17 cellular contexts compared by ENCODE assay signal in genomic region chrX:11474576-11474975, GRCh38.
"Had no signal": no experiment of that assay in that cellular context is flagged by ENCODE, and none has a peak within 500 bp of the region (broad histone marks: within the 10 kb centered on the region; RNA-seq: fewer than 3 reads in every experiment).

No MANE protein-coding gene starts in this region.

- H3K9me3 ChIP-seq: esophagus muscularis mucosa, heart left ventricle, neutrophil, testis, tibial nerve, upper lobe of right lung, vagina had no signal

- H3K4me2 ChIP-seq: smooth muscle cell had no signal

- H3K36me3 ChIP-seq: esophagus muscularis mucosa, heart left ventricle, neutrophil, tibial nerve, upper lobe of right lung, vagina had no signal

- ATAC-seq: effector memory CD8-positive, alpha-beta T cell; heart left ventricle; naive thymus-derived CD4-positive, alpha-beta T cell; sciatic nerve; stimulated activated memory B cell treated with anti-CD40 and anti-IgM and Interleukin-4, amounts not matched to agents 10 μg/mL and 1 μg/mL and 100 μg/mL, for 72 hours; upper lobe of right lung had no signal

- H3K4me3 ChIP-seq: esophagus muscularis mucosa, heart left ventricle, smooth muscle cell, testis, tibial nerve, upper lobe of right lung, vagina had no signal

- H3K4me1 ChIP-seq: testis, tibial nerve, upper lobe of right lung, vagina had no signal

- H3K27ac ChIP-seq: epithelial cell of prostate, esophagus muscularis mucosa, heart left ventricle, neutrophil, testis, tibial nerve, upper lobe of right lung, vagina had no signal

- H3K27me3 ChIP-seq: esophagus muscularis mucosa, heart left ventricle, neutrophil, testis, tibial nerve, upper lobe of right lung, vagina had no signal

- DNase-seq: effector memory CD8-positive, alpha-beta T cell; heart left ventricle; hypothalamus; kidney glomerular epithelial cell; naive thymus-derived CD4-positive, alpha-beta T cell; nephron progenitor cell; stimulated activated CD4-positive, alpha-beta T cell treated with anti-CD3 and anti-CD28 coated beads, Interleukin-4, amount 100 ng/mL, for 24 hours; testis; upper lobe of right lung had no signal
